1 cellular context compared by ENCODE assay signal in the genomic region with DNA sequence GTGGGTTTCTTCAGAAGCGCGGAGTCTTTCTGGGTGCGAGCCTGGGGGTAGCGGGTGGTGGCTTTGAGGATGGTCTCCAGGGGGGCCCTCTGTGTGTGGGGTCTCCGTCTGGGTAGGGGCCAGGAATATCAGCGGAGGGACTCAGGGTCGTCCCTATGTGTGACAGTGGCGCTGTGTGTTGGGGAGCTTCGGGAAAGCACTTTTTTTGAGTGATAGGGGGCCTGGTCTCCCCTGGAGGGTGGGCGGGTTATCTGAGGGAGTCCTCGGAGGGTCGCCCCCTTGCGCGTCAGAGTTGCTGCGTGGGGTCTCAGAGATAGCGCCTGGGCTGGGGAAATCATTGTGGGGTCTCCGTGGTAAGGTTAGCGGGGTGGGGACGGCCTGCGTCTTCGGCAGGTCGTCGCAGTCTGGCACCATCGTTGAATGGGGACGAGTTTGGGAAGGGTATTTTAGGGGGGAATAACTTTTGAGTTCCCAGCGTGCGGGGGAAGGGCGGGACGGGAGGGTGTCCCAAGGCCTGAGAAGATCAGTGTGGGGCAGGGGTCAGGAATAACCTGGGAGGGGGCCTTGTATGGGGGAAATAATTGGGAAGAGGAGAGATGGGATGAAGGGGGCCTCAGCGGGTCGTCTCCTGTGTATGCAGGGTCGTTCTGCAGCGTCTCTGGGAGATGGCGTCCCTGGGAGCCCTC.
TF ChIP-seq lines count a peak whose summit lies in the region.

No MANE protein-coding gene starts in this region.

TF ChIP-seq in HEK293, 187 proteins besides CTCF, POLR2A, EP300 and RAD21 (continued from another document and continues in another):
- TF ChIP-seq ZNF23 (tag by site-specific recombination; IDR thresholded peaks at IDR 0.05; ENCODE audit: borderline replicate concordance) (no peak), ZNF610 (tag by site-specific recombination; IDR thresholded peaks at IDR 0.05; ENCODE audit: borderline replicate concordance) (peak; percentile 21; the same call in 1 of the 2 replicates), ZNF140 (tag by site-specific recombination; IDR thresholded peaks at IDR 0.05) (no peak), ZNF473 (tag by site-specific recombination; IDR thresholded peaks at IDR 0.05) (no peak), OSR2 (tag by site-specific recombination; IDR thresholded peaks at IDR 0.05) (no peak), ZNF362 (tag by site-specific recombination; IDR thresholded peaks at IDR 0.05) (no peak), ZNF16 (tag by site-specific recombination; IDR thresholded peaks at IDR 0.05; ENCODE audit: low read depth) (no peak), GFI1B (tag by site-specific recombination; IDR thresholded peaks at IDR 0.05) (no peak), ZNF354C (tag by site-specific recombination; IDR thresholded peaks at IDR 0.05; ENCODE audit: borderline replicate concordance, low read depth) (no peak), ZNF623 (tag by site-specific recombination; IDR thresholded peaks at IDR 0.05) (peak; percentile 17; the same call in 1 of the 2 replicates), BCL11A (tag by site-specific recombination; IDR thresholded peaks at IDR 0.05; ENCODE audit: low read depth) (peak; percentile 76; the same call in 1 of the 2 replicates), ZNF211 (tag by site-specific recombination; IDR thresholded peaks at IDR 0.05; ENCODE audit: low read depth) (no peak), ZNF169 (tag by site-specific recombination; IDR thresholded peaks at IDR 0.05) (no peak), SCRT2 (tag by site-specific recombination; IDR thresholded peaks at IDR 0.05) (no peak), ZNF785 (tag by site-specific recombination; IDR thresholded peaks at IDR 0.05) (no peak), ZNF394 (tag by site-specific recombination; IDR thresholded peaks at IDR 0.05; ENCODE audit: borderline replicate concordance) (no peak), ZNF2 (tag by site-specific recombination; IDR thresholded peaks at IDR 0.05) (no peak), ZNF292 (tag by site-specific recombination; IDR thresholded peaks at IDR 0.05; ENCODE audit: borderline replicate concordance, low read depth) (no peak), ZNF184 (tag by site-specific recombination; IDR thresholded peaks at IDR 0.05) (no peak), ZNF426 (tag by site-specific recombination; IDR thresholded peaks at IDR 0.05) (no peak), INSM2 (tag by site-specific recombination; IDR thresholded peaks at IDR 0.05) (0 out of 2 replicates have a peak, but pooled peaks have one; percentile 21), ZBTB20 (tag by site-specific recombination; IDR thresholded peaks at IDR 0.05) (no peak), HOXC10 (CRISPR knock-in tag; IDR thresholded peaks at IDR 0.05) (no peak), ZNF529 (tag by site-specific recombination; IDR thresholded peaks at IDR 0.05; ENCODE audit: insufficient replicate concordance) (no peak), ZNF747 (tag by site-specific recombination; IDR thresholded peaks at IDR 0.05) (no peak), ZNF274 (IDR thresholded peaks at IDR 0.05; ENCODE audit: low read length) (no peak), ZNF274 (tag by site-specific recombination; IDR thresholded peaks at IDR 0.05; ENCODE audit: borderline replicate concordance) (no peak), ZNF155 (tag by site-specific recombination; IDR thresholded peaks at IDR 0.05) (no peak), ZNF626 (tag by site-specific recombination; IDR thresholded peaks at IDR 0.05) (no peak), ZNF510 (tag by site-specific recombination; IDR thresholded peaks at IDR 0.05; ENCODE audit: insufficient replicate concordance) (no peak), ZNF501 (tag by site-specific recombination; IDR thresholded peaks at IDR 0.05) (0 out of 2 replicates have a peak, but pooled peaks have one; percentile 66), REPIN1 (tag by site-specific recombination; IDR thresholded peaks at IDR 0.05; ENCODE audit: low read depth) (no peak), ZNF48 (tag by site-specific recombination; IDR thresholded peaks at IDR 0.05) (no peak), ZNF146 (tag by site-specific recombination; IDR thresholded peaks at IDR 0.05) (no peak; the same call in 1 of the 2 replicates), ZNF157 (tag by site-specific recombination; IDR thresholded peaks at IDR 0.05) (no peak), ZNF311 (tag by site-specific recombination; IDR thresholded peaks at IDR 0.05; ENCODE audit: borderline replicate concordance) (no peak), YY2 (tag by site-specific recombination; IDR thresholded peaks at IDR 0.05) (0 out of 2 replicates have a peak, but pooled peaks have one; percentile 37), ZNF791 (tag by site-specific recombination; IDR thresholded peaks at IDR 0.05) (no peak), ZNF335 (tag by site-specific recombination; conservative IDR thresholded peaks at IDR 0.05) (no peak), ZBTB7A (tag by site-specific recombination; IDR thresholded peaks at IDR 0.05; ENCODE audit: low read depth) (peak; percentile 94), ZNF596 (tag by site-specific recombination; IDR thresholded peaks at IDR 0.05) (no peak), ZBTB8A (tag by site-specific recombination; IDR thresholded peaks at IDR 0.05) (no peak), MYNN (tag by site-specific recombination; IDR thresholded peaks at IDR 0.05; ENCODE audit: borderline replicate concordance) (no peak), ZNF280C (tag by site-specific recombination; IDR thresholded peaks at IDR 0.05) (no peak), KLF10 (tag by site-specific recombination; IDR thresholded peaks at IDR 0.05) (no peak), ZNF324 (tag by site-specific recombination; IDR thresholded peaks at IDR 0.05) (peak; percentile 59)
- TF ChIP-seq, protein P1, sequence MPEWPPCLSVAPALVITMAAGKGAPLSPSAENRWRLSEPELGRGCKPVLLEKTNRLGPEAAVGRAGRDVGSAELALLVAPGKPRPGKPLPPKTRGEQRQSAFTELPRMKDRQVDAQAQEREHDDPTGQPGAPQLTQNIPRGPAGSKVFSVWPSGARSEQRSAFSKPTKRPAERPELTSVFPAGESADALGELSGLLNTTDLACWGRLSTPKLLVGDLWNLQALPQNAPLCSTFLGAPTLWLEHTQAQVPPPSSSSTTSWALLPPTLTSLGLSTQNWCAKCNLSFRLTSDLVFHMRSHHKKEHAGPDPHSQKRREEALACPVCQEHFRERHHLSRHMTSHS (tag by site-specific recombination; IDR thresholded peaks at IDR 0.05), result no peak
- TF ChIP-seq, protein P2, sequence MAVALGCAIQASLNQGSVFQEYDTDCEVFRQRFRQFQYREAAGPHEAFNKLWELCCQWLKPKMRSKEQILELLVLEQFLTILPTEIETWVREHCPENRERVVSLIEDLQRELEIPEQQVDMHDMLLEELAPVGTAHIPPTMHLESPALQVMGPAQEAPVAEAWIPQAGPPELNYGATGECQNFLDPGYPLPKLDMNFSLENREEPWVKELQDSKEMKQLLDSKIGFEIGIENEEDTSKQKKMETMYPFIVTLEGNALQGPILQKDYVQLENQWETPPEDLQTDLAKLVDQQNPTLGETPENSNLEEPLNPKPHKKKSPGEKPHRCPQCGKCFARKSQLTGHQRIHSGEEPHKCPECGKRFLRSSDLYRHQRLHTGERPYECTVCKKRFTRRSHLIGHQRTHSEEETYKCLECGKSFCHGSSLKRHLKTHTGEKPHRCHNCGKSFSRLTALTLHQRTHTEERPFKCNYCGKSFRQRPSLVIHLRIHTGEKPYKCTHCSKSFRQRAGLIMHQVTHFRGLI (tag by site-specific recombination; IDR thresholded peaks at IDR 0.05), result no peak
- TF ChIP-seq, protein P3, sequence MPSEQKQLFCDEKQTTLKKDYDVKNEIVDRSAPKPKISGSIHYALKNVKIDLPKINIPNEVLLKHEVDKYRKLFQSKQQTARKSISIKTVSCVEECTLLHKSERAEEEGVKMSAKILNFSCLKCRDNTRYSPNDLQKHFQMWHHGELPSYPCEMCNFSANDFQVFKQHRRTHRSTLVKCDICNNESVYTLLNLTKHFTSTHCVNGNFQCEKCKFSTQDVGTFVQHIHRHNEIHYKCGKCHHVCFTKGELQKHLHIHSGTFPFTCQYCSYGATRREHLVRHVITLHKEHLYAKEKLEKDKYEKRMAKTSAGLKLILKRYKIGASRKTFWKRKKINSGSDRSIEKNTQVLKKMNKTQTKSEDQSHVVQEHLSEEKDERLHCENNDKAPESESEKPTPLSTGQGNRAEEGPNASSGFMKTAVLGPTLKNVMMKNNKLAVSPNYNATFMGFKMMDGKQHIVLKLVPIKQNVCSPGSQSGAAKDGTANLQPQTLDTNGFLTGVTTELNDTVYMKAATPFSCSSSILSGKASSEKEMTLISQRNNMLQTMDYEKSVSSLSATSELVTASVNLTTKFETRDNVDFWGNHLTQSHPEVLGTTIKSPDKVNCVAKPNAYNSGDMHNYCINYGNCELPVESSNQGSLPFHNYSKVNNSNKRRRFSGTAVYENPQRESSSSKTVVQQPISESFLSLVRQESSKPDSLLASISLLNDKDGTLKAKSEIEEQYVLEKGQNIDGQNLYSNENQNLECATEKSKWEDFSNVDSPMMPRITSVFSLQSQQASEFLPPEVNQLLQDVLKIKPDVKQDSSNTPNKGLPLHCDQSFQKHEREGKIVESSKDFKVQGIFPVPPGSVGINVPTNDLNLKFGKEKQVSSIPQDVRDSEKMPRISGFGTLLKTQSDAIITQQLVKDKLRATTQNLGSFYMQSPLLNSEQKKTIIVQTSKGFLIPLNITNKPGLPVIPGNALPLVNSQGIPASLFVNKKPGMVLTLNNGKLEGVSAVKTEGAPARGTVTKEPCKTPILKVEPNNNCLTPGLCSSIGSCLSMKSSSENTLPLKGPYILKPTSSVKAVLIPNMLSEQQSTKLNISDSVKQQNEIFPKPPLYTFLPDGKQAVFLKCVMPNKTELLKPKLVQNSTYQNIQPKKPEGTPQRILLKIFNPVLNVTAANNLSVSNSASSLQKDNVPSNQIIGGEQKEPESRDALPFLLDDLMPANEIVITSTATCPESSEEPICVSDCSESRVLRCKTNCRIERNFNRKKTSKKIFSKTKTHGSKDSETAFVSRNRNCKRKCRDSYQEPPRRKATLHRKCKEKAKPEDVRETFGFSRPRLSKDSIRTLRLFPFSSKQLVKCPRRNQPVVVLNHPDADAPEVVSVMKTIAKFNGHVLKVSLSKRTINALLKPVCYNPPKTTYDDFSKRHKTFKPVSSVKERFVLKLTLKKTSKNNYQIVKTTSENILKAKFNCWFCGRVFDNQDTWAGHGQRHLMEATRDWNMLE (tag by site-specific recombination; conservative IDR thresholded peaks at IDR 0.05; ENCODE audit: low read depth), result no peak
- TF ChIP-seq, protein P4, sequence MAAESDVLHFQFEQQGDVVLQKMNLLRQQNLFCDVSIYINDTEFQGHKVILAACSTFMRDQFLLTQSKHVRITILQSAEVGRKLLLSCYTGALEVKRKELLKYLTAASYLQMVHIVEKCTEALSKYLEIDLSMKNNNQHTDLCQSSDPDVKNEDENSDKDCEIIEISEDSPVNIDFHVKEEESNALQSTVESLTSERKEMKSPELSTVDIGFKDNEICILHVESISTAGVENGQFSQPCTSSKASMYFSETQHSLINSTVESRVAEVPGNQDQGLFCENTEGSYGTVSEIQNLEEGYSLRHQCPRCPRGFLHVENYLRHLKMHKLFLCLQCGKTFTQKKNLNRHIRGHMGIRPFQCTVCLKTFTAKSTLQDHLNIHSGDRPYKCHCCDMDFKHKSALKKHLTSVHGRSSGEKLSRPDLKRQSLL (tag by site-specific recombination; IDR thresholded peaks at IDR 0.05), result no peak
- TF ChIP-seq, protein P5, sequence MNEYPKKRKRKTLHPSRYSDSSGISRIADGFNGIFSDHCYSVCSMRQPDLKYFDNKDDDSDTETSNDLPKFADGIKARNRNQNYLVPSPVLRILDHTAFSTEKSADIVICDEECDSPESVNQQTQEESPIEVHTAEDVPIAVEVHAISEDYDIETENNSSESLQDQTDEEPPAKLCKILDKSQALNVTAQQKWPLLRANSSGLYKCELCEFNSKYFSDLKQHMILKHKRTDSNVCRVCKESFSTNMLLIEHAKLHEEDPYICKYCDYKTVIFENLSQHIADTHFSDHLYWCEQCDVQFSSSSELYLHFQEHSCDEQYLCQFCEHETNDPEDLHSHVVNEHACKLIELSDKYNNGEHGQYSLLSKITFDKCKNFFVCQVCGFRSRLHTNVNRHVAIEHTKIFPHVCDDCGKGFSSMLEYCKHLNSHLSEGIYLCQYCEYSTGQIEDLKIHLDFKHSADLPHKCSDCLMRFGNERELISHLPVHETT (tag by site-specific recombination; IDR thresholded peaks at IDR 0.05), result peak; percentile 27; the same call in 1 of the 2 replicates
